ENCODE assay signal across 1 cellular context in the genomic region with DNA sequence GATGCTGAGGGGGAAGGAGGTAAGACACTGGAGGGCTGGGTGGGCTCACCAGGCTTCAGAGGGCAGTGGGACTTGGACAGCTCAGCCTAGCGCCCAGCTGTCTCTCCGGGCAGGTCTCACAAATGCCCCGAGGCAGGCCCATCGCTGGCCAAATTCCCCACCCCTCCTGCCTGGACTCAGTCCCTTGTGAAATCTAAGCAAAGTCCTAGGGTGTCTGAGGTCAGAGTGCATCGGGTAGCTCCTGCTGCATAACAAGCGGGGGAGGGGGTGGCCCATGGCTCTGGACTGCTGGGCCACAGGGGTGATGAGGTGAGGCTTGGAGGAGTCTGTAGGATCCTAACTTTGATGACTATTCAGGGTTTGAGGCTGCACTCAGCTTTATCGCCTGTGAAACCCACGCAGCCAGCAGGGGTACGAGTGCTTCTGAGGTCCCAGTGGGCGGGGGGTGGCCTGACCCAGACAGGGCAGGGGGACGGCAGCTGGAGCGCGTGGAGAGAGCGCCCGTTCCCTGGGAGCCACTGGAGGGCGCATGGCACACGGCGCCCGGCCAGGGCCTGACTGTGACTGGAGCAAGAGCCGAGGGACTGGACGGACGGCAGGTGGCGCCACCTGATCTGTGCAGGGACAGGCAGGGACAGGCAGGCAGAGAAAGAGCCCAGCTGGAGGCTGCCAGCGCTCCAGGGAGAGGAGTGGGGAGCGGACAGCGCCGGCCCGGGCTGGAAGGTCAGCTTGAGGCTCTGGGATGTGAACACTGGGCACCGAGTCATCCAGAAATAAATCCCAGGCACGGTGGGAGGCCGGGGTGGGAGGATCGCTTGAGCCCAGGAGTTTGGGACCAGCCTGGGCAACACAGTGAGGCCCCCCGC.
TF ChIP-seq lines count a peak whose summit lies in the region.

No MANE protein-coding gene starts in this region.

TF ChIP-seq in GM12878, 131 proteins besides CTCF, POLR2A, EP300 and RAD21 (continues in another document):
- TF ChIP-seq MEF2B (IDR thresholded peaks at IDR 0.05; ENCODE audit: partially characterized antibody, poor library complexity, severe bottlenecking) (no peak), HDGF (IDR thresholded peaks at IDR 0.05) (peak; percentile 74), YBX1 (IDR thresholded peaks at IDR 0.05) (no peak), EGR1 (IDR thresholded peaks at IDR 0.05; ENCODE audit: borderline replicate concordance in 1 of 2, low read depth in 2 of 2, low read length in 2 of 2) (peak in 1 of 2 experiments; percentile 10; a peak in 1 of 3 replicates), KAT2A (conservative IDR thresholded peaks at IDR 0.05; ENCODE audit: control insufficient read depth, low read depth, low read length) (no peak), ZNF274 (IDR thresholded peaks at IDR 0.05; ENCODE audit: insufficient read depth, insufficient read length) (no peak), SMAD1 (IDR thresholded peaks at IDR 0.05; ENCODE audit: low read depth, partially characterized antibody) (no peak), RB1 (IDR thresholded peaks at IDR 0.05; ENCODE audit: borderline replicate concordance) (peak; percentile 76; the same call in 1 of the 2 replicates), CBFB (IDR thresholded peaks at IDR 0.05; ENCODE audit: low read depth) (no peak), RAD51 (IDR thresholded peaks at IDR 0.05) (no peak), STAT1 (conservative IDR thresholded peaks at IDR 0.05) (peak; percentile 50; the same call in 1 of the 2 replicates), JUND (IDR thresholded peaks at IDR 0.05; ENCODE audit: low read depth, low read length) (no peak), STAT3 (IDR thresholded peaks at IDR 0.05; ENCODE audit: low read depth, low read length) (no peak), NRF1 (conservative IDR thresholded peaks at IDR 0.05; ENCODE audit: low read depth, low read length) (no peak), ZZZ3 (IDR thresholded peaks at IDR 0.05; ENCODE audit: control insufficient read depth, insufficient read length, low read depth) (no peak), RFX5 (IDR thresholded peaks at IDR 0.05; ENCODE audit: low read depth, low read length) (no peak)
- TF ChIP-seq, protein P1, sequence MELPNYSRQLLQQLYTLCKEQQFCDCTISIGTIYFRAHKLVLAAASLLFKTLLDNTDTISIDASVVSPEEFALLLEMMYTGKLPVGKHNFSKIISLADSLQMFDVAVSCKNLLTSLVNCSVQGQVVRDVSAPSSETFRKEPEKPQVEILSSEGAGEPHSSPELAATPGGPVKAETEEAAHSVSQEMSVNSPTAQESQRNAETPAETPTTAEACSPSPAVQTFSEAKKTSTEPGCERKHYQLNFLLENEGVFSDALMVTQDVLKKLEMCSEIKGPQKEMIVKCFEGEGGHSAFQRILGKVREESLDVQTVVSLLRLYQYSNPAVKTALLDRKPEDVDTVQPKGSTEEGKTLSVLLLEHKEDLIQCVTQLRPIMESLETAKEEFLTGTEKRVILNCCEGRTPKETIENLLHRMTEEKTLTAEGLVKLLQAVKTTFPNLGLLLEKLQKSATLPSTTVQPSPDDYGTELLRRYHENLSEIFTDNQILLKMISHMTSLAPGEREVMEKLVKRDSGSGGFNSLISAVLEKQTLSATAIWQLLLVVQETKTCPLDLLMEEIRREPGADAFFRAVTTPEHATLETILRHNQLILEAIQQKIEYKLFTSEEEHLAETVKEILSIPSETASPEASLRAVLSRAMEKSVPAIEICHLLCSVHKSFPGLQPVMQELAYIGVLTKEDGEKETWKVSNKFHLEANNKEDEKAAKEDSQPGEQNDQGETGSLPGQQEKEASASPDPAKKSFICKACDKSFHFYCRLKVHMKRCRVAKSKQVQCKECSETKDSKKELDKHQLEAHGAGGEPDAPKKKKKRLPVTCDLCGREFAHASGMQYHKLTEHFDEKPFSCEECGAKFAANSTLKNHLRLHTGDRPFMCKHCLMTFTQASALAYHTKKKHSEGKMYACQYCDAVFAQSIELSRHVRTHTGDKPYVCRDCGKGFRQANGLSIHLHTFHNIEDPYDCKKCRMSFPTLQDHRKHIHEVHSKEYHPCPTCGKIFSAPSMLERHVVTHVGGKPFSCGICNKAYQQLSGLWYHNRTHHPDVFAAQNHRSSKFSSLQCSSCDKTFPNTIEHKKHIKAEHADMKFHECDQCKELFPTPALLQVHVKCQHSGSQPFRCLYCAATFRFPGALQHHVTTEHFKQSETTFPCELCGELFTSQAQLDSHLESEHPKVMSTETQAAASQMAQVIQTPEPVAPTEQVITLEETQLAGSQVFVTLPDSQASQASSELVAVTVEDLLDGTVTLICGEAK (IDR thresholded peaks at IDR 0.05; ENCODE audit: borderline replicate concordance), result no peak
- TF ChIP-seq, protein P2, sequence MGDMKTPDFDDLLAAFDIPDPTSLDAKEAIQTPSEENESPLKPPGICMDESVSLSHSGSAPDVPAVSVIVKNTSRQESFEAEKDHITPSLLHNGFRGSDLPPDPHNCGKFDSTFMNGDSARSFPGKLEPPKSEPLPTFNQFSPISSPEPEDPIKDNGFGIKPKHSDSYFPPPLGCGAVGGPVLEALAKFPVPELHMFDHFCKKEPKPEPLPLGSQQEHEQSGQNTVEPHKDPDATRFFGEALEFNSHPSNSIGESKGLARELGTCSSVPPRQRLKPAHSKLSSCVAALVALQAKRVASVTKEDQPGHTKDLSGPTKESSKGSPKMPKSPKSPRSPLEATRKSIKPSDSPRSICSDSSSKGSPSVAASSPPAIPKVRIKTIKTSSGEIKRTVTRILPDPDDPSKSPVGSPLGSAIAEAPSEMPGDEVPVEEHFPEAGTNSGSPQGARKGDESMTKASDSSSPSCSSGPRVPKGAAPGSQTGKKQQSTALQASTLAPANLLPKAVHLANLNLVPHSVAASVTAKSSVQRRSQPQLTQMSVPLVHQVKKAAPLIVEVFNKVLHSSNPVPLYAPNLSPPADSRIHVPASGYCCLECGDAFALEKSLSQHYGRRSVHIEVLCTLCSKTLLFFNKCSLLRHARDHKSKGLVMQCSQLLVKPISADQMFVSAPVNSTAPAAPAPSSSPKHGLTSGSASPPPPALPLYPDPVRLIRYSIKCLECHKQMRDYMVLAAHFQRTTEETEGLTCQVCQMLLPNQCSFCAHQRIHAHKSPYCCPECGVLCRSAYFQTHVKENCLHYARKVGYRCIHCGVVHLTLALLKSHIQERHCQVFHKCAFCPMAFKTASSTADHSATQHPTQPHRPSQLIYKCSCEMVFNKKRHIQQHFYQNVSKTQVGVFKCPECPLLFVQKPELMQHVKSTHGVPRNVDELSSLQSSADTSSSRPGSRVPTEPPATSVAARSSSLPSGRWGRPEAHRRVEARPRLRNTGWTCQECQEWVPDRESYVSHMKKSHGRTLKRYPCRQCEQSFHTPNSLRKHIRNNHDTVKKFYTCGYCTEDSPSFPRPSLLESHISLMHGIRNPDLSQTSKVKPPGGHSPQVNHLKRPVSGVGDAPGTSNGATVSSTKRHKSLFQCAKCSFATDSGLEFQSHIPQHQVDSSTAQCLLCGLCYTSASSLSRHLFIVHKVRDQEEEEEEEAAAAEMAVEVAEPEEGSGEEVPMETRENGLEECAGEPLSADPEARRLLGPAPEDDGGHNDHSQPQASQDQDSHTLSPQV (IDR thresholded peaks at IDR 0.05), result peak; percentile 95
- TF ChIP-seq, protein P3, sequence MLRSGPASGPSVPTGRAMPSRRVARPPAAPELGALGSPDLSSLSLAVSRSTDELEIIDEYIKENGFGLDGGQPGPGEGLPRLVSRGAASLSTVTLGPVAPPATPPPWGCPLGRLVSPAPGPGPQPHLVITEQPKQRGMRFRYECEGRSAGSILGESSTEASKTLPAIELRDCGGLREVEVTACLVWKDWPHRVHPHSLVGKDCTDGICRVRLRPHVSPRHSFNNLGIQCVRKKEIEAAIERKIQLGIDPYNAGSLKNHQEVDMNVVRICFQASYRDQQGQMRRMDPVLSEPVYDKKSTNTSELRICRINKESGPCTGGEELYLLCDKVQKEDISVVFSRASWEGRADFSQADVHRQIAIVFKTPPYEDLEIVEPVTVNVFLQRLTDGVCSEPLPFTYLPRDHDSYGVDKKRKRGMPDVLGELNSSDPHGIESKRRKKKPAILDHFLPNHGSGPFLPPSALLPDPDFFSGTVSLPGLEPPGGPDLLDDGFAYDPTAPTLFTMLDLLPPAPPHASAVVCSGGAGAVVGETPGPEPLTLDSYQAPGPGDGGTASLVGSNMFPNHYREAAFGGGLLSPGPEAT (IDR thresholded peaks at IDR 0.05; ENCODE audit: low read depth), result no peak; the same call in 1 of the 2 replicates
- TF ChIP-seq, protein P4, sequence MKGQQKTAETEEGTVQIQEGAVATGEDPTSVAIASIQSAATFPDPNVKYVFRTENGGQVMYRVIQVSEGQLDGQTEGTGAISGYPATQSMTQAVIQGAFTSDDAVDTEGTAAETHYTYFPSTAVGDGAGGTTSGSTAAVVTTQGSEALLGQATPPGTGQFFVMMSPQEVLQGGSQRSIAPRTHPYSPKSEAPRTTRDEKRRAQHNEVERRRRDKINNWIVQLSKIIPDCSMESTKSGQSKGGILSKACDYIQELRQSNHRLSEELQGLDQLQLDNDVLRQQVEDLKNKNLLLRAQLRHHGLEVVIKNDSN (IDR thresholded peaks at IDR 0.05; ENCODE audit: borderline replicate concordance, extremely low read length, insufficient read depth, low read depth, low read length), result no peak
- TF ChIP-seq, protein P5, sequence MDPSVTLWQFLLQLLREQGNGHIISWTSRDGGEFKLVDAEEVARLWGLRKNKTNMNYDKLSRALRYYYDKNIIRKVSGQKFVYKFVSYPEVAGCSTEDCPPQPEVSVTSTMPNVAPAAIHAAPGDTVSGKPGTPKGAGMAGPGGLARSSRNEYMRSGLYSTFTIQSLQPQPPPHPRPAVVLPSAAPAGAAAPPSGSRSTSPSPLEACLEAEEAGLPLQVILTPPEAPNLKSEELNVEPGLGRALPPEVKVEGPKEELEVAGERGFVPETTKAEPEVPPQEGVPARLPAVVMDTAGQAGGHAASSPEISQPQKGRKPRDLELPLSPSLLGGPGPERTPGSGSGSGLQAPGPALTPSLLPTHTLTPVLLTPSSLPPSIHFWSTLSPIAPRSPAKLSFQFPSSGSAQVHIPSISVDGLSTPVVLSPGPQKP (IDR thresholded peaks at IDR 0.05; ENCODE audit: low read depth, low read length), result 0 out of 2 replicates have a peak, but pooled peaks have one; percentile 55
- TF ChIP-seq, protein P6, sequence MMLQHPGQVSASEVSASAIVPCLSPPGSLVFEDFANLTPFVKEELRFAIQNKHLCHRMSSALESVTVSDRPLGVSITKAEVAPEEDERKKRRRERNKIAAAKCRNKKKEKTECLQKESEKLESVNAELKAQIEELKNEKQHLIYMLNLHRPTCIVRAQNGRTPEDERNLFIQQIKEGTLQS (IDR thresholded peaks at IDR 0.05; ENCODE audit: borderline replicate concordance, extremely low read depth, low read depth, low read length), result no peak; the same call in 1 of the 2 replicates
- TF ChIP-seq, protein P7, sequence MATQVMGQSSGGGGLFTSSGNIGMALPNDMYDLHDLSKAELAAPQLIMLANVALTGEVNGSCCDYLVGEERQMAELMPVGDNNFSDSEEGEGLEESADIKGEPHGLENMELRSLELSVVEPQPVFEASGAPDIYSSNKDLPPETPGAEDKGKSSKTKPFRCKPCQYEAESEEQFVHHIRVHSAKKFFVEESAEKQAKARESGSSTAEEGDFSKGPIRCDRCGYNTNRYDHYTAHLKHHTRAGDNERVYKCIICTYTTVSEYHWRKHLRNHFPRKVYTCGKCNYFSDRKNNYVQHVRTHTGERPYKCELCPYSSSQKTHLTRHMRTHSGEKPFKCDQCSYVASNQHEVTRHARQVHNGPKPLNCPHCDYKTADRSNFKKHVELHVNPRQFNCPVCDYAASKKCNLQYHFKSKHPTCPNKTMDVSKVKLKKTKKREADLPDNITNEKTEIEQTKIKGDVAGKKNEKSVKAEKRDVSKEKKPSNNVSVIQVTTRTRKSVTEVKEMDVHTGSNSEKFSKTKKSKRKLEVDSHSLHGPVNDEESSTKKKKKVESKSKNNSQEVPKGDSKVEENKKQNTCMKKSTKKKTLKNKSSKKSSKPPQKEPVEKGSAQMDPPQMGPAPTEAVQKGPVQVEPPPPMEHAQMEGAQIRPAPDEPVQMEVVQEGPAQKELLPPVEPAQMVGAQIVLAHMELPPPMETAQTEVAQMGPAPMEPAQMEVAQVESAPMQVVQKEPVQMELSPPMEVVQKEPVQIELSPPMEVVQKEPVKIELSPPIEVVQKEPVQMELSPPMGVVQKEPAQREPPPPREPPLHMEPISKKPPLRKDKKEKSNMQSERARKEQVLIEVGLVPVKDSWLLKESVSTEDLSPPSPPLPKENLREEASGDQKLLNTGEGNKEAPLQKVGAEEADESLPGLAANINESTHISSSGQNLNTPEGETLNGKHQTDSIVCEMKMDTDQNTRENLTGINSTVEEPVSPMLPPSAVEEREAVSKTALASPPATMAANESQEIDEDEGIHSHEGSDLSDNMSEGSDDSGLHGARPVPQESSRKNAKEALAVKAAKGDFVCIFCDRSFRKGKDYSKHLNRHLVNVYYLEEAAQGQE (IDR thresholded peaks at IDR 0.05; ENCODE audit: low read depth, low read length), result 0 out of 2 replicates have a peak, but pooled peaks have one; percentile 13
- TF ChIP-seq, protein P8, sequence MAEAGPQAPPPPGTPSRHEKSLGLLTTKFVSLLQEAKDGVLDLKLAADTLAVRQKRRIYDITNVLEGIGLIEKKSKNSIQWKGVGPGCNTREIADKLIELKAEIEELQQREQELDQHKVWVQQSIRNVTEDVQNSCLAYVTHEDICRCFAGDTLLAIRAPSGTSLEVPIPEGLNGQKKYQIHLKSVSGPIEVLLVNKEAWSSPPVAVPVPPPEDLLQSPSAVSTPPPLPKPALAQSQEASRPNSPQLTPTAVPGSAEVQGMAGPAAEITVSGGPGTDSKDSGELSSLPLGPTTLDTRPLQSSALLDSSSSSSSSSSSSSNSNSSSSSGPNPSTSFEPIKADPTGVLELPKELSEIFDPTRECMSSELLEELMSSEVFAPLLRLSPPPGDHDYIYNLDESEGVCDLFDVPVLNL (IDR thresholded peaks at IDR 0.05; ENCODE audit: low read depth, low read length), result no peak
- TF ChIP-seq, protein P9, sequence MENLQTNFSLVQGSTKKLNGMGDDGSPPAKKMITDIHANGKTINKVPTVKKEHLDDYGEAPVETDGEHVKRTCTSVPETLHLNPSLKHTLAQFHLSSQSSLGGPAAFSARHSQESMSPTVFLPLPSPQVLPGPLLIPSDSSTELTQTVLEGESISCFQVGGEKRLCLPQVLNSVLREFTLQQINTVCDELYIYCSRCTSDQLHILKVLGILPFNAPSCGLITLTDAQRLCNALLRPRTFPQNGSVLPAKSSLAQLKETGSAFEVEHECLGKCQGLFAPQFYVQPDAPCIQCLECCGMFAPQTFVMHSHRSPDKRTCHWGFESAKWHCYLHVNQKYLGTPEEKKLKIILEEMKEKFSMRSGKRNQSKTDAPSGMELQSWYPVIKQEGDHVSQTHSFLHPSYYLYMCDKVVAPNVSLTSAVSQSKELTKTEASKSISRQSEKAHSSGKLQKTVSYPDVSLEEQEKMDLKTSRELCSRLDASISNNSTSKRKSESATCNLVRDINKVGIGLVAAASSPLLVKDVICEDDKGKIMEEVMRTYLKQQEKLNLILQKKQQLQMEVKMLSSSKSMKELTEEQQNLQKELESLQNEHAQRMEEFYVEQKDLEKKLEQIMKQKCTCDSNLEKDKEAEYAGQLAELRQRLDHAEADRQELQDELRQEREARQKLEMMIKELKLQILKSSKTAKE (IDR thresholded peaks at IDR 0.05; ENCODE audit: low read depth, poor library complexity, severe bottlenecking), result no peak
- TF ChIP-seq, protein P10, sequence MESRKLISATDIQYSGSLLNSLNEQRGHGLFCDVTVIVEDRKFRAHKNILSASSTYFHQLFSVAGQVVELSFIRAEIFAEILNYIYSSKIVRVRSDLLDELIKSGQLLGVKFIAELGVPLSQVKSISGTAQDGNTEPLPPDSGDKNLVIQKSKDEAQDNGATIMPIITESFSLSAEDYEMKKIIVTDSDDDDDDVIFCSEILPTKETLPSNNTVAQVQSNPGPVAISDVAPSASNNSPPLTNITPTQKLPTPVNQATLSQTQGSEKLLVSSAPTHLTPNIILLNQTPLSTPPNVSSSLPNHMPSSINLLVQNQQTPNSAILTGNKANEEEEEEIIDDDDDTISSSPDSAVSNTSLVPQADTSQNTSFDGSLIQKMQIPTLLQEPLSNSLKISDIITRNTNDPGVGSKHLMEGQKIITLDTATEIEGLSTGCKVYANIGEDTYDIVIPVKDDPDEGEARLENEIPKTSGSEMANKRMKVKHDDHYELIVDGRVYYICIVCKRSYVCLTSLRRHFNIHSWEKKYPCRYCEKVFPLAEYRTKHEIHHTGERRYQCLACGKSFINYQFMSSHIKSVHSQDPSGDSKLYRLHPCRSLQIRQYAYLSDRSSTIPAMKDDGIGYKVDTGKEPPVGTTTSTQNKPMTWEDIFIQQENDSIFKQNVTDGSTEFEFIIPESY (IDR thresholded peaks at IDR 0.05), result no peak
